Comparison of ENCODE assay signal across 8 cellular contexts in the genomic region with DNA sequence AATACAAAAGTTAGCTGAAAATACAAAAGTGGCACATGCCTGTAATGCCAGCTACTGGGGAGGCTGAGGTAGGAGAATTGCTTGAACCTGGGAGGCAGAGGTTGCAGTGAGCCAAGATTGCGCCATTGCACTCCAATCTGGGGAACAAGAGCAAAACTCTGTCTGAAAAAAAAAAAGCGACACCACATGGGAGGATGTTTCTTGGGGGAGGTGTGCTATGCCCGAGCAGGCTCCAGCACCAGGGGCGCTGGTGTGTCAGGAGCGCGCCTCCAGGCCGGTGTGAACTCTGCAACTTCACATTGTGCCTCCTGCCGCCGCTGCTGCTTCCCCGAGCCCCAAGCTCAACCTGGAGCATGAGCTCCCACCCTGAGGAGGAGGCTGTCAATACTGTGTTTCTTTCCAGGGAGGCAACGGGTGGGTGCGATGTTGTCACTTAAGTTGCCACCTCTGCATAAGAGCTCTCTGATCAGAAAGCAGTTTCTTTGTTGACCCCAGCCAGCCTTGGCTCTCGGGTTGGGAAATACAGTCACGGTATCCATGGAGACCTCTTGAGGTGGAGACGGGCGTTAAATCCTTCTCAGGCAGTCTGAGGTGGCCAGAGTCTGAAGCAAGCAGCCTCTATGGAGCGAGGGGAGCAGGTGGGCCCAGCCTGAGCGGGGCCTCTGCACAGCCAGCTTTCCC. TPM values are rescaled to one million over a fixed set of nuclear protein-coding genes. Genes with fewer than 3 reads are reported as not detected.
DNase-seq lines count a peak whose midpoint lies in the region; ATAC-seq and TF ChIP-seq lines count a peak whose summit lies in the region.

No MANE protein-coding gene starts in this region.

- no peak overlapping the region for H2BK5ac ChIP-seq in H9 (ENCODE audit: insufficient read length, low read length)

- no CpG with 5 or more reads among the region's 18 CpGs for WGBS in H9 (ENCODE audit: extremely low coverage, insufficient read length, low lambda C conversion rate)
- 74 to 78% (median 75%) methylated on average over 18 of the region's 18 CpGs for WGBS in ovary, 3 donors

- peak overlapping the region; percentile 62; the same call in 1 of the 2 replicates for H3K14ac ChIP-seq in H9 (ENCODE audit: insufficient read depth, low read length)

- no peak overlapping the region for H3K4me2 ChIP-seq in H9 (ENCODE audit: insufficient read depth, insufficient read length, low read length)
- no peak overlapping the region for H3K4me2 ChIP-seq in OCI-LY1 (ENCODE audit: low read length)
- no peak overlapping the region for H3K4me2 ChIP-seq in MM.1S (ENCODE audit: low read depth, low read length)

- no peaks in the 10 kb centered on the region for H3K9me3 Mint-ChIP-seq in H9

- peak overlapping the region in 2 of 3 experiments; percentile 64 to 76; a peak in 4 of 7 replicates for H3K27ac Mint-ChIP-seq in H9

- no peak overlapping the region for H4K5ac ChIP-seq in H9 (ENCODE audit: insufficient read length, low read depth, low read length)

- H4K91ac ChIP-seq in H9 (ENCODE audit: insufficient read length, low read depth, low read length) = no peak overlapping the region

- H3K36me3 ChIP-seq in OCI-LY1 (ENCODE audit: insufficient read depth, low read length) (no peaks in the 10 kb centered on the region), mucosa of rectum (ENCODE audit: control insufficient read depth in 2 of 2, insufficient read depth in 2 of 2, low read length in 2 of 2) (peaks cover 0 to 12% of the 10 kb centered on the region in 2 donors), ovary (no peaks in the 10 kb centered on the region), MM.1S (replicated peaks; ENCODE audit: insufficient read depth, low read length) (no peaks in the 10 kb centered on the region)

- peak; percentile 73 for TF ChIP-seq CTCF in H9 (conservative IDR thresholded peaks at IDR 0.05)
- TF ChIP-seq CTCF in OCI-LY1 (IDR thresholded peaks at IDR 0.05; ENCODE audit: low read length) = peak; percentile 44; the same call in 1 of the 2 replicates
- peak in 26 of 56 donors; percentile 11 to 40 (median 22) for TF ChIP-seq CTCF in dorsolateral prefrontal cortex (IDR thresholded peaks at IDR 0.05 in 54 of 56, conservative IDR thresholded peaks at IDR 0.05 in 2 of 56; ENCODE audit: low read depth in 1 of 56, partially characterized antibody in 56 of 56)
- TF ChIP-seq CTCF in ovary (IDR thresholded peaks at IDR 0.05) = no peak
- TF ChIP-seq CTCF in MM.1S (IDR thresholded peaks at IDR 0.05; ENCODE audit: low read length) = no peak

- TF ChIP-seq POLR2A in ovary (IDR thresholded peaks at IDR 0.05) = no peak

- DNase-seq in H9 = peak; percentile 87
- no peak for DNase-seq in dorsolateral prefrontal cortex
- DNase-seq in NCI-H1436 treated with DMSO at 0.1 percent for 48 hours (lab: John Stamatoyannopoulos, UW) = no peak
- DNase-seq in ovary = no peak
- no peak for DNase-seq in MM.1S

- H3K27me3 ChIP-seq in H9 (ENCODE audit: insufficient read depth, low read length) (no peaks in the 10 kb centered on the region), OCI-LY1 (ENCODE audit: insufficient read depth, low read length) (no peaks in the 10 kb centered on the region), dorsolateral prefrontal cortex (no peaks in the 10 kb centered on the region), mucosa of rectum (ENCODE audit: control insufficient read depth in 2 of 2, insufficient read depth in 2 of 2, low read length in 2 of 2) (no peaks in the 10 kb centered on the region), ovary (no peaks in the 10 kb centered on the region), MM.1S (replicated peaks; ENCODE audit: insufficient read depth, low read length) (no peaks in the 10 kb centered on the region)

- intact Hi-C loops in dorsolateral prefrontal cortex (cut with DNase I) = no loop called here
- intact Hi-C loops in ovary (cut with DNase I) = no loop called here

- H3K4me1 Mint-ChIP-seq in H9 = peaks cover 6 to 11% of the 10 kb centered on the region in 2 experiments

- peak overlapping the region; percentile 77 for H3K18ac ChIP-seq in H9 (ENCODE audit: insufficient read length, low read depth, low read length)

- no peak for TF ChIP-seq EP300 in ovary (IDR thresholded peaks at IDR 0.05)

- no peaks in the 10 kb centered on the region for H3K23me2 ChIP-seq in H9 (ENCODE audit: insufficient read length, low read depth, low read length, poor library complexity, severe bottlenecking)

- no peaks in the 10 kb centered on the region for H3F3A ChIP-seq in OCI-LY1 (ENCODE audit: insufficient read depth, low read length)
- H3F3A ChIP-seq in MM.1S (ENCODE audit: insufficient read depth, low read length) = no peaks in the 10 kb centered on the region

- H4K8ac ChIP-seq in H9 (replicated peaks; ENCODE audit: insufficient read length, low read depth, low read length) = no peak overlapping the region

- no peak overlapping the region for H3K4ac ChIP-seq in H9 (ENCODE audit: low read depth, low read length)

- H3K9me2 ChIP-seq in OCI-LY1 (ENCODE audit: low read depth, low read length) (no peaks in the 10 kb centered on the region), MM.1S (replicated peaks; ENCODE audit: insufficient read depth, low read length) (no peaks in the 10 kb centered on the region)

- H2BK12ac ChIP-seq in H9 (ENCODE audit: insufficient read length, low read depth, low read length) = no peak overlapping the region

- no peak overlapping the region for H3K4me3 ChIP-seq in OCI-LY1 (ENCODE audit: low read depth, low read length, poor library complexity, severe bottlenecking)
- peak overlapping the region in 1 of 59 donors; percentile 23 for H3K4me3 ChIP-seq in dorsolateral prefrontal cortex
- H3K4me3 ChIP-seq in mucosa of rectum (ENCODE audit: low read length in 2 of 2) = no peak overlapping the region
- no peak overlapping the region for H3K4me3 ChIP-seq in ovary
- H3K4me3 ChIP-seq in MM.1S (ENCODE audit: low read length) = no peak overlapping the region

- no peak overlapping the region for H3K23ac ChIP-seq in H9 (ENCODE audit: insufficient read length, low read depth, low read length)

- H3T11ph ChIP-seq in H9 (ENCODE audit: low read length) = no peak overlapping the region

- H4K20me1 ChIP-seq in H9 (ENCODE audit: control insufficient read depth, insufficient read depth, insufficient read length) (no peaks in the 10 kb centered on the region), OCI-LY1 (ENCODE audit: insufficient read depth, low read length) (no peaks in the 10 kb centered on the region), MM.1S (ENCODE audit: insufficient read depth, low read length) (no peaks in the 10 kb centered on the region)

- ATAC-seq in HG02885 (IDR thresholded peaks at IDR 0.05; ENCODE audit: poor library complexity, unreplicated experiment) = no peak

- H3K4me3 Mint-ChIP-seq in H9 = no peak overlapping the region

- H3K79me1 ChIP-seq in H9 (ENCODE audit: insufficient read depth, low read depth, low read length, poor library complexity, severe bottlenecking) = no peaks in the 10 kb centered on the region

- H2AFZ ChIP-seq in H9 (ENCODE audit: low read length) (no peak overlapping the region), OCI-LY1 (ENCODE audit: low read length) (no peak overlapping the region), MM.1S (ENCODE audit: low read length) (no peak overlapping the region)

- no peak overlapping the region for H2BK15ac ChIP-seq in H9 (ENCODE audit: low read depth, low read length)

- no peak overlapping the region for H2AK5ac ChIP-seq in H9 (ENCODE audit: insufficient read length, low read length)

- H2BK120ac ChIP-seq in H9 (ENCODE audit: low read depth, low read length, poor library complexity, severe bottlenecking) = no peak overlapping the region

- H2BK20ac ChIP-seq in H9 (ENCODE audit: low read depth, low read length, poor library complexity, severe bottlenecking) = no peak overlapping the region

- H3K9me3 ChIP-seq in H9 (ENCODE audit: control insufficient read depth, low read depth, low read length) (no peaks in the 10 kb centered on the region), OCI-LY1 (ENCODE audit: low read length) (no peaks in the 10 kb centered on the region), mucosa of rectum (ENCODE audit: control insufficient read depth in 2 of 2, low read length in 2 of 2) (no peaks in the 10 kb centered on the region), ovary (no peaks in the 10 kb centered on the region), MM.1S (replicated peaks; ENCODE audit: insufficient read depth, low read length) (no peaks in the 10 kb centered on the region)

- H3K79me2 ChIP-seq in H9 (ENCODE audit: insufficient read depth, low read length) (no peaks in the 10 kb centered on the region), OCI-LY1 (ENCODE audit: insufficient read depth, low read length) (no peaks in the 10 kb centered on the region), MM.1S (ENCODE audit: low read length) (no peaks in the 10 kb centered on the region)

- H3K27ac ChIP-seq in H9 (ENCODE audit: insufficient read length, low read depth, low read length) = no peak overlapping the region
- no peak overlapping the region for H3K27ac ChIP-seq in OCI-LY1 (ENCODE audit: low read depth, low read length, poor library complexity, severe bottlenecking)
- peak overlapping the region in 50 of 59 donors; percentile 2 to 86 (median 70) for H3K27ac ChIP-seq in dorsolateral prefrontal cortex
- peak overlapping the region; percentile 83 to 86 for H3K27ac ChIP-seq in mucosa of rectum (ENCODE audit: low read depth in 2 of 2, low read length in 2 of 2)
- no peak overlapping the region for H3K27ac ChIP-seq in ovary
- no peak overlapping the region for H3K27ac ChIP-seq in MM.1S (ENCODE audit: low read length)

- peaks cover 0 to 5% (median 3%) of the 10 kb centered on the region in 3 experiments; a peak in 3 of 7 replicates for H3K36me3 Mint-ChIP-seq in H9 (ENCODE audit: insufficient read depth in 1 of 3, low read depth in 3 of 3)

- H3K27me3 Mint-ChIP-seq in H9 (ENCODE audit: low read depth) = no peaks in the 10 kb centered on the region; the same call in 1 of the 2 replicates

- H3K4me1 ChIP-seq in H9 (ENCODE audit: insufficient read depth, low read length) (peaks cover 2% of the 10 kb centered on the region; the same call in 1 of the 2 replicates), OCI-LY1 (ENCODE audit: insufficient read depth, low read length, severe bottlenecking) (no peaks in the 10 kb centered on the region), mucosa of rectum (ENCODE audit: control insufficient read depth in 2 of 2, insufficient read depth in 2 of 2, low read length in 2 of 2) (peaks cover 40 to 46% of the 10 kb centered on the region in 2 donors), ovary (ENCODE audit: insufficient read depth) (peaks cover 3% of the 10 kb centered on the region), MM.1S (ENCODE audit: low read length) (peaks cover 9% of the 10 kb centered on the region)

- H3K56ac ChIP-seq in H9 (ENCODE audit: insufficient read length, low read depth, low read length) = no peak overlapping the region

- no peak overlapping the region for H3K9ac ChIP-seq in H9 (ENCODE audit: extremely low read depth, insufficient read length, low read length)
- no peak overlapping the region for H3K9ac ChIP-seq in OCI-LY1 (ENCODE audit: low read length)
- H3K9ac ChIP-seq in mucosa of rectum (ENCODE audit: low read depth in 1 of 2, low read length in 2 of 2) = peak overlapping the region in 1 of 2 donors; percentile 60
- H3K9ac ChIP-seq in MM.1S (ENCODE audit: low read length) = no peak overlapping the region

RNA-seq across cellular contexts. Expression of a gene that starts 18.9 kb away (rescaled TPM):
- total RNA-seq in H9 (2021) = 0.59 and 0.72 TPM in 2 replicates
- 10 to 100 TPM in 32 of 120 experiments, 1 to 10 TPM in 88; 2.3 to 20.6 (median 7.7) TPM for total RNA-seq in dorsolateral prefrontal cortex
- total RNA-seq in ovary = 1 to 10 TPM in 4 of 7 donors, under 1 TPM in 3; 0.45 to 7.9 (median 2.9) TPM
- 1 to 10 TPM in 1 of 2 donors, not detected in 1; 1.8 TPM for polyA plus RNA-seq in ovary

Comparison
In these comparisons a context has a peak if more than half of its experiments do, and no peak if none do; other contexts are left out.
1. H3K27ac ChIP-seq: peak in dorsolateral prefrontal cortex (50 of 59) and mucosa of rectum (2 of 2); none in H9 (single experiment), OCI-LY1 (single experiment), ovary (0 of 2) and MM.1S (single experiment).
2. CTCF ChIP-seq: peak in H9 (single experiment) and OCI-LY1 (single experiment); none in ovary (0 of 3) and MM.1S (single experiment).